Comparison of ENCODE assay signal across 8 cellular contexts in genomic region chr15:23039151-23039916, GRCh38. TPM values are rescaled to one million over a fixed set of nuclear protein-coding genes. Genes with fewer than 3 reads are reported as not detected.
DNase-seq lines count a peak whose midpoint lies in the region; ATAC-seq, FAIRE-seq and TF ChIP-seq lines count a peak whose summit lies in the region.

TUBGCP5 (minus strand) TSS chr15:23039569; CDS start chr15:23039543, 26 bp downstream.

- no peak for FAIRE-seq in astrocyte (lab: Jason Lieb, UNC)

- ATAC-seq in GM18508 (IDR thresholded peaks at IDR 0.05; ENCODE audit: insufficient read depth, unreplicated experiment) (peak; percentile 82), HG02981 (IDR thresholded peaks at IDR 0.05; ENCODE audit: unreplicated experiment) (peak; percentile 88), aorta (ENCODE audit: low FRiP score) (peak; percentile 100)

- intact Hi-C loops in aorta (cut with DNase I) = loop anchor here (2.0 to 10.0 kb wide), 6 partner anchors 55 to 428 kb away; partner anchors contain the start of genes CYFIP1 (in 2 of the 2), NIPA1 (in 1 of the 2) and NIPA2 (in 1 of the 2)

- peak within 1 kb of the TSS; percentile 87 for H3K27ac ChIP-seq in astrocyte (ENCODE audit: low read depth, low read length)
- H3K27ac ChIP-seq in hepatocyte = peak within 1 kb of the TSS; percentile 83
- H3K27ac ChIP-seq in aorta (ENCODE audit: low read depth in 1 of 2, low read length in 2 of 2) = peak within 1 kb of the TSS in 1 of 2 donors; percentile 59

- H3K36me3 ChIP-seq in astrocyte (ENCODE audit: insufficient read depth, low read length) (peaks cover 7% of the 10 kb centered on the region), hepatocyte (replicated peaks; ENCODE audit: insufficient read depth, low read depth) (no peaks in the 10 kb centered on the region), aorta (ENCODE audit: control insufficient read depth in 1 of 2, insufficient read depth in 2 of 2, low read length in 1 of 2) (no peaks in the 10 kb centered on the region)

- TF ChIP-seq CTCF in astrocyte (IDR thresholded peaks at IDR 0.05; ENCODE audit: insufficient read depth, low read depth, low read length) (peak; percentile 23), hepatocyte (IDR thresholded peaks at IDR 0.05; ENCODE audit: poor library complexity) (peak; percentile 32)

- H3K4me1 Mint-ChIP-seq in T-helper 2 cell treated with Interferon-gamma antibody and Interleukin-4, amounts not matched to agents 5 μg/mL and 100 μg/mL, for 36 hours (ENCODE audit: low read depth) = peaks cover 18% of the 10 kb centered on the region
- H3K4me1 Mint-ChIP-seq in astrocyte (ENCODE audit: low read depth, unreplicated experiment) = peaks cover 3% of the 10 kb centered on the region

- H3K9ac ChIP-seq in astrocyte (ENCODE audit: low read length) = peak within 1 kb of the TSS; percentile 96

- H3K27me3 ChIP-seq in astrocyte (ENCODE audit: insufficient read depth, low read length) (no peaks in the 10 kb centered on the region), hepatocyte (no peaks in the 10 kb centered on the region), aorta (ENCODE audit: control insufficient read depth in 1 of 2, insufficient read depth in 2 of 2, low read length in 1 of 2) (no peaks in the 10 kb centered on the region)

- H2AFZ ChIP-seq in astrocyte (ENCODE audit: low read depth, low read length) = peak within 1 kb of the TSS; percentile 97
- H2AFZ ChIP-seq in hepatocyte = peak within 1 kb of the TSS; percentile 92

- H4K20me1 ChIP-seq in astrocyte (ENCODE audit: insufficient read depth, low read length) (peaks cover 5% of the 10 kb centered on the region), hepatocyte (ENCODE audit: insufficient read depth, poor library complexity, severe bottlenecking) (no peaks in the 10 kb centered on the region)

- peaks cover 13% of the 10 kb centered on the region for H3K36me3 Mint-ChIP-seq in T-helper 2 cell treated with Interferon-gamma antibody and Interleukin-4, amounts not matched to agents 5 μg/mL and 100 μg/mL, for 36 hours (ENCODE audit: low read depth)
- peaks cover 4% of the 10 kb centered on the region for H3K36me3 Mint-ChIP-seq in astrocyte (ENCODE audit: low read depth, unreplicated experiment)

- no peaks in the 10 kb centered on the region for H3K9me3 Mint-ChIP-seq in T-helper 2 cell treated with Interferon-gamma antibody and Interleukin-4, amounts not matched to agents 5 μg/mL and 100 μg/mL, for 36 hours
- no peaks in the 10 kb centered on the region for H3K9me3 Mint-ChIP-seq in astrocyte (ENCODE audit: unreplicated experiment)

- H3K9me3 ChIP-seq in astrocyte (ENCODE audit: insufficient read depth, low read depth, low read length) (no peaks in the 10 kb centered on the region), hepatocyte (ENCODE audit: low read depth) (no peaks in the 10 kb centered on the region), aorta (ENCODE audit: control insufficient read depth, low read length) (no peaks in the 10 kb centered on the region)

- H3K4me1 ChIP-seq in astrocyte (ENCODE audit: insufficient read depth, low read length) (no peaks in the 10 kb centered on the region), hepatocyte (ENCODE audit: insufficient read depth) (peaks cover 12% of the 10 kb centered on the region), aorta (ENCODE audit: control insufficient read depth in 1 of 2, insufficient read depth in 2 of 2, low read length in 2 of 2) (no peaks in the 10 kb centered on the region)

- peak within 1 kb of the TSS; percentile 90 for H3K4me3 Mint-ChIP-seq in T-helper 2 cell treated with Interferon-gamma antibody and Interleukin-4, amounts not matched to agents 5 μg/mL and 100 μg/mL, for 36 hours
- H3K4me3 Mint-ChIP-seq in astrocyte (ENCODE audit: unreplicated experiment) = peak within 1 kb of the TSS; percentile 96

- H3K27me3 Mint-ChIP-seq in T-helper 2 cell treated with Interferon-gamma antibody and Interleukin-4, amounts not matched to agents 5 μg/mL and 100 μg/mL, for 36 hours (ENCODE audit: low read depth) = no peaks in the 10 kb centered on the region
- H3K27me3 Mint-ChIP-seq in astrocyte (ENCODE audit: low read depth, unreplicated experiment) = no peaks in the 10 kb centered on the region

- H3K79me2 ChIP-seq in astrocyte (ENCODE audit: insufficient read depth, low read length) (peaks cover 26% of the 10 kb centered on the region), hepatocyte (peaks cover 19% of the 10 kb centered on the region)

- H3K4me2 ChIP-seq in astrocyte (ENCODE audit: low read length) (peak within 1 kb of the TSS; percentile 88), hepatocyte (peak within 1 kb of the TSS; percentile 91)

- H3K9me2 ChIP-seq in hepatocyte (replicated peaks; ENCODE audit: insufficient read depth) = no peaks in the 10 kb centered on the region

- under 1% methylated on average over 77 of the region's 92 CpGs for WGBS in hepatocyte (ENCODE audit: low lambda C conversion rate, missing lambda C conversion rate)
- 1% methylated on average over 65 to 92 of the region's 92 CpGs for WGBS in aorta, 2 donors

- peak; percentile 83 for DNase-seq in NCI-H2029 (lab: John Stamatoyannopoulos, UW)
- peak; percentile 98 for DNase-seq in T-helper 2 cell treated with Interferon-gamma antibody and Interleukin-4, amounts not matched to agents 5 μg/mL and 100 μg/mL, for 36 hours (ENCODE audit: low spot score)
- DNase-seq in astrocyte (ENCODE audit: low read depth) = peak; percentile 92
- peak; percentile 99 for DNase-seq in hepatocyte (ENCODE audit: low spot score)
- DNase-seq in renal cortical epithelial cell (ENCODE audit: low read depth) = peak; percentile 95
- DNase-seq in aorta = peak; percentile 99 to 100

- H3K27ac Mint-ChIP-seq in T-helper 2 cell treated with Interferon-gamma antibody and Interleukin-4, amounts not matched to agents 5 μg/mL and 100 μg/mL, for 36 hours = peak within 1 kb of the TSS; percentile 96
- H3K27ac Mint-ChIP-seq in astrocyte (ENCODE audit: unreplicated experiment) = peak within 1 kb of the TSS; percentile 88

- H3K4me3 ChIP-seq in astrocyte (ENCODE audit: insufficient read depth, low read depth, low read length) (peak within 1 kb of the TSS; percentile 86), hepatocyte (peak within 1 kb of the TSS; percentile 70), aorta (ENCODE audit: low read length in 2 of 2) (peak within 1 kb of the TSS; percentile 20 to 92)

RNA-seq across cellular contexts. Expression of gene TUBGCP5, which starts in this region (rescaled TPM):
- total RNA-seq in astrocyte = 13.3 and 13.8 TPM in 2 replicates
- 21.0 and 29.4 TPM in 2 replicates for total RNA-seq in hepatocyte
- 9.6 and 14.3 TPM in 2 replicates for polyA plus RNA-seq in hepatocyte
- 21.5 and 21.9 TPM in 2 replicates for total RNA-seq in renal cortical epithelial cell
- 10 to 100 TPM; 13.7 to 19.8 TPM for total RNA-seq in aorta
- 10 to 100 TPM in 1 of 2 donors, 1 to 10 TPM in 1; 2.6 to 13.5 TPM for polyA plus RNA-seq in aorta
